ENCODE assay signal across 8 cellular contexts in genomic region chr5:139294372-139295165, GRCh38. TPM values are rescaled to one million over a fixed set of nuclear protein-coding genes. Genes with fewer than 3 reads are reported as not detected.
A peak's percentile ranks its signal among the peaks of the same experiment; 100 is the strongest.
DNase-seq lines count a peak whose midpoint lies in the region; ATAC-seq and TF ChIP-seq lines count a peak whose summit lies in the region.

No MANE protein-coding gene starts in this region.

- intact Hi-C loops in left cardiac atrium (cut with DNase I): no loop called here
- intact Hi-C loops in posterior vena cava (cut with DNase I): no loop called here

- WGBS in SK-N-SH (ENCODE audit: low lambda C conversion rate): 1% methylated on average over 47 of the region's 48 CpGs

- no peaks in the 10 kb centered on the region for H3K9me2 ChIP-seq in SK-N-SH

- H3K4me2 ChIP-seq in SK-N-SH: peak overlapping the region; percentile 73

- H3K27ac ChIP-seq in KOPT-K1 (ENCODE audit: low read depth, low read length, poor library complexity, severe bottlenecking) (peak overlapping the region; percentile 99), SK-N-SH (ENCODE audit: low read depth in 2 of 2, low read length in 1 of 2) (peak overlapping the region; percentile 97 to 99)

- DNase-seq in ELR (ENCODE audit: low read depth): peak; percentile 87
- peak; percentile 73 for DNase-seq in SK-N-SH
- peak; percentile 64 for DNase-seq in amniotic stem cell (lab: John Stamatoyannopoulos, UW)
- peak; percentile 80 for DNase-seq in left cardiac atrium
- peak; percentile 91 for DNase-seq in posterior vena cava (ENCODE audit: low spot score)
- no peak for DNase-seq in KG1 (lab: John Stamatoyannopoulos, UW)

- peak; percentile 55 for TF ChIP-seq CTCF in SK-N-SH (IDR thresholded peaks at IDR 0.05)

- no peaks in the 10 kb centered on the region for H3K9me3 ChIP-seq in KOPT-K1 (ENCODE audit: insufficient read depth, low read length, poor library complexity, severe bottlenecking)
- no peaks in the 10 kb centered on the region for H3K9me3 ChIP-seq in SK-N-SH

- H3K27me3 ChIP-seq in SK-N-SH (ENCODE audit: insufficient read depth): no peaks in the 10 kb centered on the region

- H3K9ac ChIP-seq in SK-N-SH: peak overlapping the region; percentile 100

- peaks cover 60% of the 10 kb centered on the region for H3K79me2 ChIP-seq in SK-N-SH (ENCODE audit: insufficient read depth)

- TF ChIP-seq RAD21 in SK-N-SH (IDR thresholded peaks at IDR 0.05; ENCODE audit: low read length): peak; percentile 7; the same call in 1 of the 2 replicates

- CTCF ChIA-PET in SK-N-SH (lab: Yijun Ruan, JAX): interaction anchor here (0.8 to 2.9 kb wide), 8 partner anchors 10 to 715 kb away, joined by 3 to 13 read pairs (median 4); partner anchors contain the start of gene PAIP2

- H4K20me1 ChIP-seq in SK-N-SH (ENCODE audit: insufficient read depth): peaks cover 51% of the 10 kb centered on the region

- peaks cover 19% of the 10 kb centered on the region; the same call in 1 of the 2 replicates for H3K36me3 ChIP-seq in KOPT-K1 (ENCODE audit: insufficient read depth, low read length)
- no peaks in the 10 kb centered on the region for H3K36me3 ChIP-seq in SK-N-SH (replicated peaks in 1 of 2; ENCODE audit: control insufficient read depth in 1 of 2, insufficient read depth in 2 of 2, low read length in 1 of 2)

- H3F3A ChIP-seq in SK-N-SH (replicated peaks; ENCODE audit: insufficient read depth): peaks cover 19% of the 10 kb centered on the region

- no peak overlapping the region for H2AFZ ChIP-seq in SK-N-SH (ENCODE audit: low read depth)

- POLR2A ChIA-PET in SK-N-SH (lab: Yijun Ruan, JAX): interaction anchor here (0.6 to 2.2 kb wide), 11 partner anchors 9 to 752 kb away, joined by 3 to 34 read pairs (median 5); partner anchors contain the start of genes ETF1, HSPA9 and PAIP2

- ATAC-seq in GM21723 (IDR thresholded peaks at IDR 0.05; ENCODE audit: unreplicated experiment) (peak; percentile 28), left cardiac atrium (peak; percentile 61 to 65)

- H3K4me3 ChIP-seq in SK-N-SH (ENCODE audit: low read depth in 2 of 2, low read length in 1 of 2): peak overlapping the region; percentile 73 to 85

- TF ChIP-seq EP300 in SK-N-SH (IDR thresholded peaks at IDR 0.05; ENCODE audit: borderline replicate concordance in 1 of 2, low read depth in 1 of 2, low read length in 1 of 2): peak in 1 of 2 experiments; percentile 27; a peak in 1 of 4 replicates

- peaks cover 10 to 20% of the 10 kb centered on the region in 2 experiments; a peak in 3 of 4 replicates for H3K4me1 ChIP-seq in SK-N-SH (ENCODE audit: control insufficient read depth in 1 of 2, insufficient read depth in 2 of 2, low read depth in 1 of 2, low read length in 1 of 2)

TF ChIP-seq in SK-N-SH, 30 proteins besides CTCF, POLR2A, EP300 and RAD21:
- TF ChIP-seq GATA2 (CRISPR knock-in tag; IDR thresholded peaks at IDR 0.05) (no peak), MAX (IDR thresholded peaks at IDR 0.05; ENCODE audit: low read depth) (0 out of 2 replicates have a peak, but pooled peaks have one; percentile 48), USF2 (IDR thresholded peaks at IDR 0.05; ENCODE audit: borderline replicate concordance, low read depth, low read length) (no peak), ZBTB33 (IDR thresholded peaks at IDR 0.05; ENCODE audit: borderline replicate concordance, low read depth) (peak; percentile 28; the same call in 1 of the 2 replicates), JUND (IDR thresholded peaks at IDR 0.05) (no peak), PBX3 (IDR thresholded peaks at IDR 0.05) (no peak), YY1 (IDR thresholded peaks at IDR 0.05; ENCODE audit: low read depth) (peak; percentile 80), NFIC (IDR thresholded peaks at IDR 0.05; ENCODE audit: borderline replicate concordance) (no peak), MXI1 (IDR thresholded peaks at IDR 0.05; ENCODE audit: low read depth, low read length) (peak; percentile 89; the same call in 1 of the 2 replicates), TAF1 (IDR thresholded peaks at IDR 0.05; ENCODE audit: borderline replicate concordance, low read depth, low read length) (peak; percentile 81; the same call in 1 of the 2 replicates), NRF1 (IDR thresholded peaks at IDR 0.05; ENCODE audit: low read depth, low read length) (peak; percentile 64), RCOR1 (IDR thresholded peaks at IDR 0.05; ENCODE audit: low read length) (no peak), GABPA (IDR thresholded peaks at IDR 0.05; ENCODE audit: low read depth) (peak; percentile 35; the same call in 1 of the 2 replicates), TCF12 (IDR thresholded peaks at IDR 0.05) (peak; percentile 29; the same call in 1 of the 2 replicates), FOXJ3 (CRISPR knock-in tag; IDR thresholded peaks at IDR 0.05) (0 out of 2 replicates have a peak, but pooled peaks have one; percentile 50), SIN3A (IDR thresholded peaks at IDR 0.05; ENCODE audit: borderline replicate concordance, low read depth, low read length) (peak; percentile 88; the same call in 1 of the 2 replicates), FOXM1 (IDR thresholded peaks at IDR 0.05; ENCODE audit: low read depth) (no peak), CHD2 (IDR thresholded peaks at IDR 0.05; ENCODE audit: low read length, partially characterized antibody) (peak; percentile 82)

RNA-seq across cellular contexts. Expression of gene MATR3, which starts 1.0 kb away (rescaled TPM):
- 40.4 and 63.6 TPM in 2 replicates for polyA plus RNA-seq in SK-N-SH (2012; rRNA removed)
- polyA plus RNA-seq in SK-N-SH (2012; cell fraction: cytosol; rRNA removed): 56.7 and 71.8 TPM in 2 replicates
- polyA plus RNA-seq in SK-N-SH (2012; cell fraction: nucleus; rRNA removed): 40.2 and 90.8 TPM in 2 replicates
- 100 to 1,000 TPM; 104 to 162 TPM for total RNA-seq in left cardiac atrium
- 100 to 1,000 TPM; 139 to 148 TPM for total RNA-seq in posterior vena cava

RNA-seq across cellular contexts. Expression of gene PAIP2, which starts 47.1 kb away (rescaled TPM):
- polyA plus RNA-seq in SK-N-SH (2012; rRNA removed): 52.9 and 73.2 TPM in 2 replicates
- 83.4 and 100 TPM in 2 replicates for polyA plus RNA-seq in SK-N-SH (2012; cell fraction: cytosol; rRNA removed)
- 22.7 and 35.1 TPM in 2 replicates for polyA plus RNA-seq in SK-N-SH (2012; cell fraction: nucleus; rRNA removed)
- total RNA-seq in left cardiac atrium (100 to 1,000 TPM; 108 to 123 TPM), posterior vena cava (10 to 100 TPM; 67.6 to 75.4 TPM)
